Comparison of ENCODE assay signal across 1 cellular context in genomic region chr17:40564195-40564882, GRCh38.
TF ChIP-seq lines count a peak whose summit lies in the region.

No MANE protein-coding gene starts in this region.

TF ChIP-seq in GM12878, 131 proteins besides CTCF, POLR2A, EP300 and RAD21 (continued from another document and continues in another):
- TF ChIP-seq BMI1 (IDR thresholded peaks at IDR 0.05; ENCODE audit: borderline replicate concordance) (no peak; the same call in 1 of the 2 replicates), ATF2 (IDR thresholded peaks at IDR 0.05; ENCODE audit: low read length) (peak; percentile 18; the same call in 1 of the 2 replicates), CBX3 (IDR thresholded peaks at IDR 0.05; ENCODE audit: borderline replicate concordance, low read depth) (no peak), ETV6 (conservative IDR thresholded peaks at IDR 0.05 in 1 of 2, IDR thresholded peaks at IDR 0.05 in 1 of 2; ENCODE audit: borderline replicate concordance in 1 of 2, low read depth in 1 of 2) (no peak), SMAD1 (IDR thresholded peaks at IDR 0.05; ENCODE audit: low read depth, partially characterized antibody) (peak; percentile 82), POU2F2 (IDR thresholded peaks at IDR 0.05; ENCODE audit: borderline replicate concordance, low read depth, low read length) (peak; percentile 13; the same call in 2 of the 3 replicates), MYB (IDR thresholded peaks at IDR 0.05; ENCODE audit: borderline replicate concordance, low read depth, low read length) (no peak), MTA3 (IDR thresholded peaks at IDR 0.05; ENCODE audit: borderline replicate concordance, low read length) (peak; percentile 79; the same call in 1 of the 2 replicates), TAF1 (IDR thresholded peaks at IDR 0.05; ENCODE audit: borderline replicate concordance, low read depth, low read length) (peak; percentile 23; the same call in 1 of the 2 replicates), PKNOX1 (IDR thresholded peaks at IDR 0.05) (no peak), CHD1 (IDR thresholded peaks at IDR 0.05; ENCODE audit: low read depth, low read length) (no peak), PAX5 (IDR thresholded peaks at IDR 0.05; ENCODE audit: borderline replicate concordance, low read depth, low read length) (peak; percentile 31; the same call in 1 of the 2 replicates), SP1 (IDR thresholded peaks at IDR 0.05; ENCODE audit: low read depth, low read length) (no peak), YY1 (IDR thresholded peaks at IDR 0.05; ENCODE audit: low read depth, low read length) (peak; percentile 53), RUNX3 (IDR thresholded peaks at IDR 0.05; ENCODE audit: low read length) (peak; percentile 57), BACH1 (IDR thresholded peaks at IDR 0.05; ENCODE audit: borderline replicate concordance) (peak; percentile 81), POLR2AphosphoS2 (IDR thresholded peaks at IDR 0.05; ENCODE audit: low read depth, low read length) (0 out of 2 replicates have a peak, but pooled peaks have one; percentile 63), FOXK2 (IDR thresholded peaks at IDR 0.05) (no peak), SIN3A (IDR thresholded peaks at IDR 0.05; ENCODE audit: low read depth, low read length) (no peak), CEBPB (IDR thresholded peaks at IDR 0.05; ENCODE audit: borderline replicate concordance in 1 of 2, low read depth in 2 of 2, low read length in 2 of 2) (no peak), RBBP5 (conservative IDR thresholded peaks at IDR 0.05) (no peak), CREM (IDR thresholded peaks at IDR 0.05; ENCODE audit: low read depth) (no peak)
- TF ChIP-seq, protein P1, sequence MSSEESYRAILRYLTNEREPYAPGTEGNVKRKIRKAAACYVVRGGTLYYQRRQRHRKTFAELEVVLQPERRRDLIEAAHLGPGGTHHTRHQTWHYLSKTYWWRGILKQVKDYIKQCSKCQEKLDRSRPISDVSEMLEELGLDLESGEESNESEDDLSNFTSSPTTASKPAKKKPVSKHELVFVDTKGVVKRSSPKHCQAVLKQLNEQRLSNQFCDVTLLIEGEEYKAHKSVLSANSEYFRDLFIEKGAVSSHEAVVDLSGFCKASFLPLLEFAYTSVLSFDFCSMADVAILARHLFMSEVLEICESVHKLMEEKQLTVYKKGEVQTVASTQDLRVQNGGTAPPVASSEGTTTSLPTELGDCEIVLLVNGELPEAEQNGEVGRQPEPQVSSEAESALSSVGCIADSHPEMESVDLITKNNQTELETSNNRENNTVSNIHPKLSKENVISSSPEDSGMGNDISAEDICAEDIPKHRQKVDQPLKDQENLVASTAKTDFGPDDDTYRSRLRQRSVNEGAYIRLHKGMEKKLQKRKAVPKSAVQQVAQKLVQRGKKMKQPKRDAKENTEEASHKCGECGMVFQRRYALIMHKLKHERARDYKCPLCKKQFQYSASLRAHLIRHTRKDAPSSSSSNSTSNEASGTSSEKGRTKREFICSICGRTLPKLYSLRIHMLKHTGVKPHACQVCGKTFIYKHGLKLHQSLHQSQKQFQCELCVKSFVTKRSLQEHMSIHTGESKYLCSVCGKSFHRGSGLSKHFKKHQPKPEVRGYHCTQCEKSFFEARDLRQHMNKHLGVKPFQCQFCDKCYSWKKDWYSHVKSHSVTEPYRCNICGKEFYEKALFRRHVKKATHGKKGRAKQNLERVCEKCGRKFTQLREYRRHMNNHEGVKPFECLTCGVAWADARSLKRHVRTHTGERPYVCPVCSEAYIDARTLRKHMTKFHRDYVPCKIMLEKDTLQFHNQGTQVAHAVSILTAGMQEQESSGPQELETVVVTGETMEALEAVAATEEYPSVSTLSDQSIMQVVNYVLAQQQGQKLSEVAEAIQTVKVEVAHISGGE (CRISPR knock-in tag; IDR thresholded peaks at IDR 0.05): 0 out of 2 replicates have a peak, but pooled peaks have one; percentile 32
- TF ChIP-seq, protein P2, sequence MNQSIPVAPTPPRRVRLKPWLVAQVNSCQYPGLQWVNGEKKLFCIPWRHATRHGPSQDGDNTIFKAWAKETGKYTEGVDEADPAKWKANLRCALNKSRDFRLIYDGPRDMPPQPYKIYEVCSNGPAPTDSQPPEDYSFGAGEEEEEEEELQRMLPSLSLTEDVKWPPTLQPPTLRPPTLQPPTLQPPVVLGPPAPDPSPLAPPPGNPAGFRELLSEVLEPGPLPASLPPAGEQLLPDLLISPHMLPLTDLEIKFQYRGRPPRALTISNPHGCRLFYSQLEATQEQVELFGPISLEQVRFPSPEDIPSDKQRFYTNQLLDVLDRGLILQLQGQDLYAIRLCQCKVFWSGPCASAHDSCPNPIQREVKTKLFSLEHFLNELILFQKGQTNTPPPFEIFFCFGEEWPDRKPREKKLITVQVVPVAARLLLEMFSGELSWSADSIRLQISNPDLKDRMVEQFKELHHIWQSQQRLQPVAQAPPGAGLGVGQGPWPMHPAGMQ (IDR thresholded peaks at IDR 0.05; ENCODE audit: borderline replicate concordance): no peak
- TF ChIP-seq, protein P3, sequence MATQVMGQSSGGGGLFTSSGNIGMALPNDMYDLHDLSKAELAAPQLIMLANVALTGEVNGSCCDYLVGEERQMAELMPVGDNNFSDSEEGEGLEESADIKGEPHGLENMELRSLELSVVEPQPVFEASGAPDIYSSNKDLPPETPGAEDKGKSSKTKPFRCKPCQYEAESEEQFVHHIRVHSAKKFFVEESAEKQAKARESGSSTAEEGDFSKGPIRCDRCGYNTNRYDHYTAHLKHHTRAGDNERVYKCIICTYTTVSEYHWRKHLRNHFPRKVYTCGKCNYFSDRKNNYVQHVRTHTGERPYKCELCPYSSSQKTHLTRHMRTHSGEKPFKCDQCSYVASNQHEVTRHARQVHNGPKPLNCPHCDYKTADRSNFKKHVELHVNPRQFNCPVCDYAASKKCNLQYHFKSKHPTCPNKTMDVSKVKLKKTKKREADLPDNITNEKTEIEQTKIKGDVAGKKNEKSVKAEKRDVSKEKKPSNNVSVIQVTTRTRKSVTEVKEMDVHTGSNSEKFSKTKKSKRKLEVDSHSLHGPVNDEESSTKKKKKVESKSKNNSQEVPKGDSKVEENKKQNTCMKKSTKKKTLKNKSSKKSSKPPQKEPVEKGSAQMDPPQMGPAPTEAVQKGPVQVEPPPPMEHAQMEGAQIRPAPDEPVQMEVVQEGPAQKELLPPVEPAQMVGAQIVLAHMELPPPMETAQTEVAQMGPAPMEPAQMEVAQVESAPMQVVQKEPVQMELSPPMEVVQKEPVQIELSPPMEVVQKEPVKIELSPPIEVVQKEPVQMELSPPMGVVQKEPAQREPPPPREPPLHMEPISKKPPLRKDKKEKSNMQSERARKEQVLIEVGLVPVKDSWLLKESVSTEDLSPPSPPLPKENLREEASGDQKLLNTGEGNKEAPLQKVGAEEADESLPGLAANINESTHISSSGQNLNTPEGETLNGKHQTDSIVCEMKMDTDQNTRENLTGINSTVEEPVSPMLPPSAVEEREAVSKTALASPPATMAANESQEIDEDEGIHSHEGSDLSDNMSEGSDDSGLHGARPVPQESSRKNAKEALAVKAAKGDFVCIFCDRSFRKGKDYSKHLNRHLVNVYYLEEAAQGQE (IDR thresholded peaks at IDR 0.05; ENCODE audit: low read depth, low read length): no peak
- TF ChIP-seq, protein P4, sequence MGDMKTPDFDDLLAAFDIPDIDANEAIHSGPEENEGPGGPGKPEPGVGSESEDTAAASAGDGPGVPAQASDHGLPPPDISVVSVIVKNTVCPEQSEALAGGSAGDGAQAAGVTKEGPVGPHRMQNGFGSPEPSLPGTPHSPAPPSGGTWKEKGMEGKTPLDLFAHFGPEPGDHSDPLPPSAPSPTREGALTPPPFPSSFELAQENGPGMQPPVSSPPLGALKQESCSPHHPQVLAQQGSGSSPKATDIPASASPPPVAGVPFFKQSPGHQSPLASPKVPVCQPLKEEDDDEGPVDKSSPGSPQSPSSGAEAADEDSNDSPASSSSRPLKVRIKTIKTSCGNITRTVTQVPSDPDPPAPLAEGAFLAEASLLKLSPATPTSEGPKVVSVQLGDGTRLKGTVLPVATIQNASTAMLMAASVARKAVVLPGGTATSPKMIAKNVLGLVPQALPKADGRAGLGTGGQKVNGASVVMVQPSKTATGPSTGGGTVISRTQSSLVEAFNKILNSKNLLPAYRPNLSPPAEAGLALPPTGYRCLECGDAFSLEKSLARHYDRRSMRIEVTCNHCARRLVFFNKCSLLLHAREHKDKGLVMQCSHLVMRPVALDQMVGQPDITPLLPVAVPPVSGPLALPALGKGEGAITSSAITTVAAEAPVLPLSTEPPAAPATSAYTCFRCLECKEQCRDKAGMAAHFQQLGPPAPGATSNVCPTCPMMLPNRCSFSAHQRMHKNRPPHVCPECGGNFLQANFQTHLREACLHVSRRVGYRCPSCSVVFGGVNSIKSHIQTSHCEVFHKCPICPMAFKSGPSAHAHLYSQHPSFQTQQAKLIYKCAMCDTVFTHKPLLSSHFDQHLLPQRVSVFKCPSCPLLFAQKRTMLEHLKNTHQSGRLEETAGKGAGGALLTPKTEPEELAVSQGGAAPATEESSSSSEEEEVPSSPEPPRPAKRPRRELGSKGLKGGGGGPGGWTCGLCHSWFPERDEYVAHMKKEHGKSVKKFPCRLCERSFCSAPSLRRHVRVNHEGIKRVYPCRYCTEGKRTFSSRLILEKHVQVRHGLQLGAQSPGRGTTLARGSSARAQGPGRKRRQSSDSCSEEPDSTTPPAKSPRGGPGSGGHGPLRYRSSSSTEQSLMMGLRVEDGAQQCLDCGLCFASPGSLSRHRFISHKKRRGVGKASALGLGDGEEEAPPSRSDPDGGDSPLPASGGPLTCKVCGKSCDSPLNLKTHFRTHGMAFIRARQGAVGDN (IDR thresholded peaks at IDR 0.05): peak; percentile 47; the same call in 1 of the 2 replicates
- TF ChIP-seq, protein P5, sequence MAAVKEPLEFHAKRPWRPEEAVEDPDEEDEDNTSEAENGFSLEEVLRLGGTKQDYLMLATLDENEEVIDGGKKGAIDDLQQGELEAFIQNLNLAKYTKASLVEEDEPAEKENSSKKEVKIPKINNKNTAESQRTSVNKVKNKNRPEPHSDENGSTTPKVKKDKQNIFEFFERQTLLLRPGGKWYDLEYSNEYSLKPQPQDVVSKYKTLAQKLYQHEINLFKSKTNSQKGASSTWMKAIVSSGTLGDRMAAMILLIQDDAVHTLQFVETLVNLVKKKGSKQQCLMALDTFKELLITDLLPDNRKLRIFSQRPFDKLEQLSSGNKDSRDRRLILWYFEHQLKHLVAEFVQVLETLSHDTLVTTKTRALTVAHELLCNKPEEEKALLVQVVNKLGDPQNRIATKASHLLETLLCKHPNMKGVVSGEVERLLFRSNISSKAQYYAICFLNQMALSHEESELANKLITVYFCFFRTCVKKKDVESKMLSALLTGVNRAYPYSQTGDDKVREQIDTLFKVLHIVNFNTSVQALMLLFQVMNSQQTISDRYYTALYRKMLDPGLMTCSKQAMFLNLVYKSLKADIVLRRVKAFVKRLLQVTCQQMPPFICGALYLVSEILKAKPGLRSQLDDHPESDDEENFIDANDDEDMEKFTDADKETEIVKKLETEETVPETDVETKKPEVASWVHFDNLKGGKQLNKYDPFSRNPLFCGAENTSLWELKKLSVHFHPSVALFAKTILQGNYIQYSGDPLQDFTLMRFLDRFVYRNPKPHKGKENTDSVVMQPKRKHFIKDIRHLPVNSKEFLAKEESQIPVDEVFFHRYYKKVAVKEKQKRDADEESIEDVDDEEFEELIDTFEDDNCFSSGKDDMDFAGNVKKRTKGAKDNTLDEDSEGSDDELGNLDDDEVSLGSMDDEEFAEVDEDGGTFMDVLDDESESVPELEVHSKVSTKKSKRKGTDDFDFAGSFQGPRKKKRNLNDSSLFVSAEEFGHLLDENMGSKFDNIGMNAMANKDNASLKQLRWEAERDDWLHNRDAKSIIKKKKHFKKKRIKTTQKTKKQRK (IDR thresholded peaks at IDR 0.05; ENCODE audit: low read depth, low read length): no peak
- TF ChIP-seq, protein P6, sequence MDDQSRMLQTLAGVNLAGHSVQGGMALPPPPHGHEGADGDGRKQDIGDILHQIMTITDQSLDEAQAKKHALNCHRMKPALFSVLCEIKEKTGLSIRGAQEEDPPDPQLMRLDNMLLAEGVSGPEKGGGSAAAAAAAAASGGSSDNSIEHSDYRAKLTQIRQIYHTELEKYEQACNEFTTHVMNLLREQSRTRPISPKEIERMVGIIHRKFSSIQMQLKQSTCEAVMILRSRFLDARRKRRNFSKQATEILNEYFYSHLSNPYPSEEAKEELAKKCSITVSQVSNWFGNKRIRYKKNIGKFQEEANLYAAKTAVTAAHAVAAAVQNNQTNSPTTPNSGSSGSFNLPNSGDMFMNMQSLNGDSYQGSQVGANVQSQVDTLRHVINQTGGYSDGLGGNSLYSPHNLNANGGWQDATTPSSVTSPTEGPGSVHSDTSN (IDR thresholded peaks at IDR 0.05; ENCODE audit: insufficient replicate concordance, low read depth, low read length): no peak
- TF ChIP-seq, protein P7, sequence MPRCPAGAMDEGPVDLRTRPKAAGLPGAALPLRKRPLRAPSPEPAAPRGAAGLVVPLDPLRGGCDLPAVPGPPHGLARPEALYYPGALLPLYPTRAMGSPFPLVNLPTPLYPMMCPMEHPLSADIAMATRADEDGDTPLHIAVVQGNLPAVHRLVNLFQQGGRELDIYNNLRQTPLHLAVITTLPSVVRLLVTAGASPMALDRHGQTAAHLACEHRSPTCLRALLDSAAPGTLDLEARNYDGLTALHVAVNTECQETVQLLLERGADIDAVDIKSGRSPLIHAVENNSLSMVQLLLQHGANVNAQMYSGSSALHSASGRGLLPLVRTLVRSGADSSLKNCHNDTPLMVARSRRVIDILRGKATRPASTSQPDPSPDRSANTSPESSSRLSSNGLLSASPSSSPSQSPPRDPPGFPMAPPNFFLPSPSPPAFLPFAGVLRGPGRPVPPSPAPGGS (IDR thresholded peaks at IDR 0.05; ENCODE audit: borderline replicate concordance, insufficient read depth, low read depth, low read length, poor library complexity, severe bottlenecking): no peak
- TF ChIP-seq, protein P8, sequence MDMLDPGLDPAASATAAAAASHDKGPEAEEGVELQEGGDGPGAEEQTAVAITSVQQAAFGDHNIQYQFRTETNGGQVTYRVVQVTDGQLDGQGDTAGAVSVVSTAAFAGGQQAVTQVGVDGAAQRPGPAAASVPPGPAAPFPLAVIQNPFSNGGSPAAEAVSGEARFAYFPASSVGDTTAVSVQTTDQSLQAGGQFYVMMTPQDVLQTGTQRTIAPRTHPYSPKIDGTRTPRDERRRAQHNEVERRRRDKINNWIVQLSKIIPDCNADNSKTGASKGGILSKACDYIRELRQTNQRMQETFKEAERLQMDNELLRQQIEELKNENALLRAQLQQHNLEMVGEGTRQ (IDR thresholded peaks at IDR 0.05; ENCODE audit: borderline replicate concordance, low read depth, low read length): no peak
